Comparison of ENCODE assay signal across 1 cellular context in genomic region chr2:105904938-105905337, GRCh38.
A peak's percentile ranks its signal among the peaks of the same experiment; 100 is the strongest.
TF ChIP-seq lines count a peak whose summit lies in the region.

No MANE protein-coding gene starts in this region.

TF ChIP-seq in GM12878, 131 proteins besides CTCF, POLR2A, EP300 and RAD21 (continued from another document):
- TF ChIP-seq, protein P1, sequence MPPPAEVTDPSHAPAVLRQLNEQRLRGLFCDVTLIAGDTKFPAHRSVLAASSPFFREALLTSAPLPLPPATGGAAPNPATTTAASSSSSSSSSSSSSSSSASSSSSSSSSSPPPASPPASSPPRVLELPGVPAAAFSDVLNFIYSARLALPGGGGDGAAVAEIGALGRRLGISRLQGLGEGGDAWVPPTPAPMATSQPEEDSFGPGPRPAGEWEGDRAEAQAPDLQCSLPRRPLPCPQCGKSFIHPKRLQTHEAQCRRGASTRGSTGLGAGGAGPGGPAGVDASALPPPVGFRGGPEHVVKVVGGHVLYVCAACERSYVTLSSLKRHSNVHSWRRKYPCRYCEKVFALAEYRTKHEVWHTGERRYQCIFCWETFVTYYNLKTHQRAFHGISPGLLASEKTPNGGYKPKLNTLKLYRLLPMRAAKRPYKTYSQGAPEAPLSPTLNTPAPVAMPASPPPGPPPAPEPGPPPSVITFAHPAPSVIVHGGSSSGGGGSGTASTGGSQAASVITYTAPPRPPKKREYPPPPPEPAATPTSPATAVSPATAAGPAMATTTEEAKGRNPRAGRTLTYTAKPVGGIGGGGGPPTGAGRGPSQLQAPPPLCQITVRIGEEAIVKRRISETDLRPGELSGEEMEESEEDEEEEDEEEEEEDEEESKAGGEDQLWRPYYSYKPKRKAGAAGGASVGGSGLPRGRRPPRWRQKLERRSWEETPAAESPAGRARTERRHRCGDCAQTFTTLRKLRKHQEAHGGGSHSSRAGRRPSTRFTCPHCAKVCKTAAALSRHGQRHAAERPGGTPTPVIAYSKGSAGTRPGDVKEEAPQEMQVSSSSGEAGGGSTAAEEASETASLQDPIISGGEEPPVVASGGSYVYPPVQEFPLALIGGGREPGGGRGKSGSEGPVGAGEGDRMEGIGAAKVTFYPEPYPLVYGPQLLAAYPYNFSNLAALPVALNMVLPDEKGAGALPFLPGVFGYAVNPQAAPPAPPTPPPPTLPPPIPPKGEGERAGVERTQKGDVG (CRISPR knock-in tag; IDR thresholded peaks at IDR 0.05), result no peak
- TF ChIP-seq FOXK2 (IDR thresholded peaks at IDR 0.05), result no peak
- TF ChIP-seq, protein P2, sequence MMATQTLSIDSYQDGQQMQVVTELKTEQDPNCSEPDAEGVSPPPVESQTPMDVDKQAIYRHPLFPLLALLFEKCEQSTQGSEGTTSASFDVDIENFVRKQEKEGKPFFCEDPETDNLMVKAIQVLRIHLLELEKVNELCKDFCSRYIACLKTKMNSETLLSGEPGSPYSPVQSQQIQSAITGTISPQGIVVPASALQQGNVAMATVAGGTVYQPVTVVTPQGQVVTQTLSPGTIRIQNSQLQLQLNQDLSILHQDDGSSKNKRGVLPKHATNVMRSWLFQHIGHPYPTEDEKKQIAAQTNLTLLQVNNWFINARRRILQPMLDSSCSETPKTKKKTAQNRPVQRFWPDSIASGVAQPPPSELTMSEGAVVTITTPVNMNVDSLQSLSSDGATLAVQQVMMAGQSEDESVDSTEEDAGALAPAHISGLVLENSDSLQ (IDR thresholded peaks at IDR 0.05), result no peak
- peak; percentile 58; the same call in 1 of the 2 replicates for TF ChIP-seq MTA2 (IDR thresholded peaks at IDR 0.05; ENCODE audit: low read depth)
- peak in 1 of 2 experiments; percentile 17; a peak in 2 of 4 replicates for TF ChIP-seq IKZF2 (IDR thresholded peaks at IDR 0.05)
- TF ChIP-seq ZZZ3 (IDR thresholded peaks at IDR 0.05; ENCODE audit: control insufficient read depth, insufficient read length, low read depth), result no peak
- TF ChIP-seq, protein P3, sequence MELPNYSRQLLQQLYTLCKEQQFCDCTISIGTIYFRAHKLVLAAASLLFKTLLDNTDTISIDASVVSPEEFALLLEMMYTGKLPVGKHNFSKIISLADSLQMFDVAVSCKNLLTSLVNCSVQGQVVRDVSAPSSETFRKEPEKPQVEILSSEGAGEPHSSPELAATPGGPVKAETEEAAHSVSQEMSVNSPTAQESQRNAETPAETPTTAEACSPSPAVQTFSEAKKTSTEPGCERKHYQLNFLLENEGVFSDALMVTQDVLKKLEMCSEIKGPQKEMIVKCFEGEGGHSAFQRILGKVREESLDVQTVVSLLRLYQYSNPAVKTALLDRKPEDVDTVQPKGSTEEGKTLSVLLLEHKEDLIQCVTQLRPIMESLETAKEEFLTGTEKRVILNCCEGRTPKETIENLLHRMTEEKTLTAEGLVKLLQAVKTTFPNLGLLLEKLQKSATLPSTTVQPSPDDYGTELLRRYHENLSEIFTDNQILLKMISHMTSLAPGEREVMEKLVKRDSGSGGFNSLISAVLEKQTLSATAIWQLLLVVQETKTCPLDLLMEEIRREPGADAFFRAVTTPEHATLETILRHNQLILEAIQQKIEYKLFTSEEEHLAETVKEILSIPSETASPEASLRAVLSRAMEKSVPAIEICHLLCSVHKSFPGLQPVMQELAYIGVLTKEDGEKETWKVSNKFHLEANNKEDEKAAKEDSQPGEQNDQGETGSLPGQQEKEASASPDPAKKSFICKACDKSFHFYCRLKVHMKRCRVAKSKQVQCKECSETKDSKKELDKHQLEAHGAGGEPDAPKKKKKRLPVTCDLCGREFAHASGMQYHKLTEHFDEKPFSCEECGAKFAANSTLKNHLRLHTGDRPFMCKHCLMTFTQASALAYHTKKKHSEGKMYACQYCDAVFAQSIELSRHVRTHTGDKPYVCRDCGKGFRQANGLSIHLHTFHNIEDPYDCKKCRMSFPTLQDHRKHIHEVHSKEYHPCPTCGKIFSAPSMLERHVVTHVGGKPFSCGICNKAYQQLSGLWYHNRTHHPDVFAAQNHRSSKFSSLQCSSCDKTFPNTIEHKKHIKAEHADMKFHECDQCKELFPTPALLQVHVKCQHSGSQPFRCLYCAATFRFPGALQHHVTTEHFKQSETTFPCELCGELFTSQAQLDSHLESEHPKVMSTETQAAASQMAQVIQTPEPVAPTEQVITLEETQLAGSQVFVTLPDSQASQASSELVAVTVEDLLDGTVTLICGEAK (IDR thresholded peaks at IDR 0.05; ENCODE audit: borderline replicate concordance), result no peak
- no peak for TF ChIP-seq JUND (IDR thresholded peaks at IDR 0.05; ENCODE audit: low read depth, low read length)
- no peak for TF ChIP-seq EGR1 (IDR thresholded peaks at IDR 0.05; ENCODE audit: borderline replicate concordance in 1 of 2, low read depth in 2 of 2, low read length in 2 of 2)
- TF ChIP-seq TBL1XR1 (IDR thresholded peaks at IDR 0.05; ENCODE audit: low read depth, low read length), result no peak
- TF ChIP-seq NR2C1 (IDR thresholded peaks at IDR 0.05), result no peak
- peak; percentile 85 for TF ChIP-seq JUNB (IDR thresholded peaks at IDR 0.05)
- 0 out of 2 replicates have a peak, but pooled peaks have one; percentile 17 for TF ChIP-seq NR2F1 (conservative IDR thresholded peaks at IDR 0.05)
- TF ChIP-seq BHLHE40 (IDR thresholded peaks at IDR 0.05; ENCODE audit: borderline replicate concordance in 1 of 2, low read depth in 2 of 2, low read length in 1 of 2), result no peak
- TF ChIP-seq CHD4 (IDR thresholded peaks at IDR 0.05), result no peak
- no peak for TF ChIP-seq KAT2A (conservative IDR thresholded peaks at IDR 0.05; ENCODE audit: control insufficient read depth, low read depth, low read length)
- no peak for TF ChIP-seq BMI1 (IDR thresholded peaks at IDR 0.05; ENCODE audit: borderline replicate concordance)
- no peak for TF ChIP-seq PRDM15 (CRISPR knock-in tag; IDR thresholded peaks at IDR 0.05)
- TF ChIP-seq, protein P4, sequence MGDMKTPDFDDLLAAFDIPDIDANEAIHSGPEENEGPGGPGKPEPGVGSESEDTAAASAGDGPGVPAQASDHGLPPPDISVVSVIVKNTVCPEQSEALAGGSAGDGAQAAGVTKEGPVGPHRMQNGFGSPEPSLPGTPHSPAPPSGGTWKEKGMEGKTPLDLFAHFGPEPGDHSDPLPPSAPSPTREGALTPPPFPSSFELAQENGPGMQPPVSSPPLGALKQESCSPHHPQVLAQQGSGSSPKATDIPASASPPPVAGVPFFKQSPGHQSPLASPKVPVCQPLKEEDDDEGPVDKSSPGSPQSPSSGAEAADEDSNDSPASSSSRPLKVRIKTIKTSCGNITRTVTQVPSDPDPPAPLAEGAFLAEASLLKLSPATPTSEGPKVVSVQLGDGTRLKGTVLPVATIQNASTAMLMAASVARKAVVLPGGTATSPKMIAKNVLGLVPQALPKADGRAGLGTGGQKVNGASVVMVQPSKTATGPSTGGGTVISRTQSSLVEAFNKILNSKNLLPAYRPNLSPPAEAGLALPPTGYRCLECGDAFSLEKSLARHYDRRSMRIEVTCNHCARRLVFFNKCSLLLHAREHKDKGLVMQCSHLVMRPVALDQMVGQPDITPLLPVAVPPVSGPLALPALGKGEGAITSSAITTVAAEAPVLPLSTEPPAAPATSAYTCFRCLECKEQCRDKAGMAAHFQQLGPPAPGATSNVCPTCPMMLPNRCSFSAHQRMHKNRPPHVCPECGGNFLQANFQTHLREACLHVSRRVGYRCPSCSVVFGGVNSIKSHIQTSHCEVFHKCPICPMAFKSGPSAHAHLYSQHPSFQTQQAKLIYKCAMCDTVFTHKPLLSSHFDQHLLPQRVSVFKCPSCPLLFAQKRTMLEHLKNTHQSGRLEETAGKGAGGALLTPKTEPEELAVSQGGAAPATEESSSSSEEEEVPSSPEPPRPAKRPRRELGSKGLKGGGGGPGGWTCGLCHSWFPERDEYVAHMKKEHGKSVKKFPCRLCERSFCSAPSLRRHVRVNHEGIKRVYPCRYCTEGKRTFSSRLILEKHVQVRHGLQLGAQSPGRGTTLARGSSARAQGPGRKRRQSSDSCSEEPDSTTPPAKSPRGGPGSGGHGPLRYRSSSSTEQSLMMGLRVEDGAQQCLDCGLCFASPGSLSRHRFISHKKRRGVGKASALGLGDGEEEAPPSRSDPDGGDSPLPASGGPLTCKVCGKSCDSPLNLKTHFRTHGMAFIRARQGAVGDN (IDR thresholded peaks at IDR 0.05), result no peak
- TF ChIP-seq CEBPZ (IDR thresholded peaks at IDR 0.05; ENCODE audit: low read depth, low read length), result no peak
- no peak for TF ChIP-seq CUX1 (IDR thresholded peaks at IDR 0.05; ENCODE audit: insufficient replicate concordance, low read depth, low read length)
- no peak for TF ChIP-seq HDAC2 (IDR thresholded peaks at IDR 0.05)
- no peak for TF ChIP-seq FOS (IDR thresholded peaks at IDR 0.05; ENCODE audit: borderline replicate concordance, extremely low read depth, insufficient read length)
- peak; percentile 26; the same call in 1 of the 2 replicates for TF ChIP-seq SPI1 (IDR thresholded peaks at IDR 0.05; ENCODE audit: borderline replicate concordance, insufficient read depth, low read depth, low read length)
- TF ChIP-seq ATF3 (IDR thresholded peaks at IDR 0.05; ENCODE audit: borderline replicate concordance, extremely low read depth, low read depth, low read length), result no peak
- no peak for TF ChIP-seq GATAD2B (conservative IDR thresholded peaks at IDR 0.05; ENCODE audit: low read depth)
- TF ChIP-seq HDAC6 (IDR thresholded peaks at IDR 0.05; ENCODE audit: unreplicated experiment), result no peak
